6 cellular contexts compared by ENCODE assay signal in the genomic region with DNA sequence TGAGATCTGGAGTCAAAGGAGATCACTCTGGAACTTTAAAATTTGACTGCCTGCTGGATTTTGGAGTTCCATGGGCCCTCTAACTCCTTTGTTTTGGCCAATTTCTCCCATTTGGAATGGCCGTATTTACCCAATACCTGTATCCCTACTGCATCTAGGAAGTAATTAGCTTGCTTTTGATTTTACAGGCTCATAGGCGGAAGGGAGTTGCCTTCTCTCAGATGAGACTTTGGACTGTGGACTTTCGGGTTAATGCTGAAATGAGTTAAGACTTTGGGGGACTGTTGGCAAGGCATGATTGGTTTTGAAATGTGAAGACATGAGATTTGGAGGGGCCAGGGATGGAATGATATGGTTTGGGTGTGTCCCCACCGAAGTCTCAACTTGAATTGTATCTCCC. TPM values are rescaled to one million over a fixed set of nuclear protein-coding genes. Genes with fewer than 3 reads are reported as not detected.
"Had no signal": no experiment of that assay in that cellular context is flagged by ENCODE, and none has a peak within 500 bp of the region (broad histone marks: within the 10 kb centered on the region; RNA-seq: fewer than 3 reads in every experiment).

No MANE protein-coding gene starts in this region.

RNA-seq across cellular contexts. Expression of a gene that starts 31.1 kb away (rescaled TPM):
- total RNA-seq: subcutaneous adipose tissue, temporal lobe, thoracic aorta, thyroid gland, tibial nerve, vagina had no signal
